Comparison of ENCODE assay signal across 20 cellular contexts in genomic region chr13:111130111-111130508, GRCh38.
"Had no signal": no experiment of that assay in that cellular context is flagged by ENCODE, and none has a peak within 500 bp of the region (broad histone marks: within the 10 kb centered on the region; RNA-seq: fewer than 3 reads in every experiment).

No MANE protein-coding gene starts in this region.

- H3K27me3 Mint-ChIP-seq: activated naive CD8-positive, alpha-beta T cell treated with anti-CD3 and anti-CD28 coated beads, Interleukin-2, amount 50 U/mL, for 24 hours had no signal

- DNase-seq: activated CD4-positive, alpha-beta T cell treated with anti-CD3 and anti-CD28 coated beads, Interleukin-2, amount 50 U/mL, for 1 hour; activated CD4-positive, CD25-positive, alpha-beta regulatory T cell treated with anti-CD3 and anti-CD28 coated beads, Interleukin-2, amount 50 U/mL, for 72 hours; activated CD8-positive, alpha-beta memory T cell treated with anti-CD3 and anti-CD28 coated beads, Interleukin-2, amount 50 U/mL, for 4 hours; activated naive CD4-positive, alpha-beta T cell treated with anti-CD3 and anti-CD28 coated beads for 36 hours; activated naive CD8-positive, alpha-beta T cell treated with anti-CD3 and anti-CD28 coated beads, Interleukin-2, amount 50 U/mL, for 24 hours; activated T-cell treated with anti-CD3 and anti-CD28 coated beads, Interleukin-2, amount 50 U/mL, for 4 hours; aorta; brain microvascular endothelial cell; central memory CD4-positive, alpha-beta T cell; dorsolateral prefrontal cortex; left cardiac atrium; naive thymus-derived CD8-positive, alpha-beta T cell; sigmoid colon; stimulated activated CD4-positive, alpha-beta T cell treated with anti-CD3 and anti-CD28 coated beads, Interleukin-4, amount 100 ng/mL, for 24 hours; upper lobe of left lung had no signal

- H3K36me3 ChIP-seq: brain microvascular endothelial cell, neutrophil, sigmoid colon, thoracic aorta, upper lobe of left lung had no signal

- H3K36me3 Mint-ChIP-seq: naive thymus-derived CD8-positive, alpha-beta T cell; stimulated activated effector memory CD8-positive, alpha-beta T cell treated with anti-CD3 and anti-CD28 coated beads, Interleukin-12 subunit alpha, Interleukin-12 subunit beta, amount 100 ng/mL, for 72 hours had no signal

- H3K9me3 Mint-ChIP-seq: activated naive CD4-positive, alpha-beta T cell treated with anti-CD3 and anti-CD28 coated beads for 36 hours; activated naive CD8-positive, alpha-beta T cell treated with anti-CD3 and anti-CD28 coated beads, Interleukin-2, amount 50 U/mL, for 24 hours; activated T-cell treated with anti-CD3 and anti-CD28 coated beads, Interleukin-2, amount 50 U/mL, for 4 hours; naive thymus-derived CD8-positive, alpha-beta T cell; stimulated activated effector memory CD8-positive, alpha-beta T cell treated with anti-CD3 and anti-CD28 coated beads, Interleukin-12 subunit alpha, Interleukin-12 subunit beta, amount 100 ng/mL, for 72 hours had no signal

- H3K27me3 ChIP-seq: brain microvascular endothelial cell, sigmoid colon, upper lobe of left lung had no signal

- H3K4me3 ChIP-seq: dorsolateral prefrontal cortex, sigmoid colon, thoracic aorta, upper lobe of left lung had no signal

- H3K4me1 Mint-ChIP-seq: activated naive CD8-positive, alpha-beta T cell treated with anti-CD3 and anti-CD28 coated beads, Interleukin-2, amount 50 U/mL, for 24 hours; naive thymus-derived CD8-positive, alpha-beta T cell; stimulated activated effector memory CD8-positive, alpha-beta T cell treated with anti-CD3 and anti-CD28 coated beads, Interleukin-12 subunit alpha, Interleukin-12 subunit beta, amount 100 ng/mL, for 72 hours had no signal

- H3K27ac ChIP-seq: brain microvascular endothelial cell, dorsolateral prefrontal cortex, neutrophil, sigmoid colon, thoracic aorta, upper lobe of left lung, VCaP had no signal

- H3K9me3 ChIP-seq: neutrophil, sigmoid colon, thoracic aorta, upper lobe of left lung had no signal

- ATAC-seq: activated naive CD8-positive, alpha-beta T cell treated with anti-CD3 and anti-CD28 coated beads, Interleukin-2, amount 50 U/mL, for 24 hours; activated T-cell treated with anti-CD3 and anti-CD28 coated beads, Interleukin-2, amount 50 U/mL, for 4 hours; left cardiac atrium; naive thymus-derived CD8-positive, alpha-beta T cell; stimulated activated effector memory CD8-positive, alpha-beta T cell treated with anti-CD3 and anti-CD28 coated beads, Interleukin-12 subunit alpha, Interleukin-12 subunit beta, amount 100 ng/mL, for 72 hours had no signal

- H3K27ac Mint-ChIP-seq: activated naive CD4-positive, alpha-beta T cell treated with anti-CD3 and anti-CD28 coated beads for 36 hours; activated naive CD8-positive, alpha-beta T cell treated with anti-CD3 and anti-CD28 coated beads, Interleukin-2, amount 50 U/mL, for 24 hours; naive thymus-derived CD8-positive, alpha-beta T cell; stimulated activated effector memory CD8-positive, alpha-beta T cell treated with anti-CD3 and anti-CD28 coated beads, Interleukin-12 subunit alpha, Interleukin-12 subunit beta, amount 100 ng/mL, for 72 hours had no signal

- H3K4me1 ChIP-seq: sigmoid colon, upper lobe of left lung had no signal

- FAIRE-seq: colon had no signal

- H3K4me3 Mint-ChIP-seq: activated naive CD4-positive, alpha-beta T cell treated with anti-CD3 and anti-CD28 coated beads for 36 hours; activated naive CD8-positive, alpha-beta T cell treated with anti-CD3 and anti-CD28 coated beads, Interleukin-2, amount 50 U/mL, for 24 hours; activated T-cell treated with anti-CD3 and anti-CD28 coated beads, Interleukin-2, amount 50 U/mL, for 4 hours; naive thymus-derived CD8-positive, alpha-beta T cell; stimulated activated effector memory CD8-positive, alpha-beta T cell treated with anti-CD3 and anti-CD28 coated beads, Interleukin-12 subunit alpha, Interleukin-12 subunit beta, amount 100 ng/mL, for 72 hours had no signal
